1 cellular context compared by ENCODE assay signal in the genomic region with DNA sequence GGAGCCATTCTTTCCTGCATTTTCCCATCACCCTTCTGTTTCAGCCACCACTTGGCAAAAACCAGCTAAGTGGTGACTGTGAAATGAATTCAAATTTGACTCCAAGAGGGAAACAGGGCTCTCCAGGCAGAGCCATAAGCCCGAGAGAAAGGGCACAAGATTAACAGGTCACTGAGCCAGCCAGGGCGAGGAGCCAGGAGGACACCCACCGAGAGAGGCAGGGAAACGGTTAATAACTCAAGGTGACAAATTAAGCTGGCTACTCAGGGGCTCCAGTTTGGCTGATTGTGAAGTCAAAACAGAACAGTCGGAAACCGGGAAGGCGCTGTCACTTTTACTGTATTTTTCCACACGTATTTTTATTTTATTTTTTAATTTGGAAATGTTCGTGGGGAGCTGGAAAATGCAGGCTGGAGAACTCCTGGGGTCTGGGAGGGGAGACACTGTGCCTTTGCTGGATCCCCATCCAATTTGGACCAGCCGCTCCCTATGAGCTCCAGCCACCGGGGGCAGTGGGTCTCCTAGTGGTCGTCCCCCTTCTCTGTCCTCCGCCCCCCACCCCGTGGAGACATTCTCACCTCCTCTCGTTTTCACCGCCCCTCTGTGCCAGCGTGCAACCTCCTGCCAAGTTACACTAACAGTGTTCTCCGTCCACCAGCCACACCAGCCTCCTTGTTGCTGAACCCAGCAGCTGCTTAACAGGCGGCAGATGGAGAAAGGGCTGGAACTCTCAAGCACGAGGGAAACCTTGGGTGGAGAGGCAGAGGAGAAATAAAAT.
TF ChIP-seq lines count a peak whose summit lies in the region.

No MANE protein-coding gene starts in this region.

TF ChIP-seq in HEK293, 187 proteins besides CTCF, POLR2A, EP300 and RAD21 (continued from another document):
- TF ChIP-seq, protein P1, sequence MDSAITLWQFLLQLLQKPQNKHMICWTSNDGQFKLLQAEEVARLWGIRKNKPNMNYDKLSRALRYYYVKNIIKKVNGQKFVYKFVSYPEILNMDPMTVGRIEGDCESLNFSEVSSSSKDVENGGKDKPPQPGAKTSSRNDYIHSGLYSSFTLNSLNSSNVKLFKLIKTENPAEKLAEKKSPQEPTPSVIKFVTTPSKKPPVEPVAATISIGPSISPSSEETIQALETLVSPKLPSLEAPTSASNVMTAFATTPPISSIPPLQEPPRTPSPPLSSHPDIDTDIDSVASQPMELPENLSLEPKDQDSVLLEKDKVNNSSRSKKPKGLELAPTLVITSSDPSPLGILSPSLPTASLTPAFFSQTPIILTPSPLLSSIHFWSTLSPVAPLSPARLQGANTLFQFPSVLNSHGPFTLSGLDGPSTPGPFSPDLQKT (IDR thresholded peaks at IDR 0.05; ENCODE audit: borderline replicate concordance, low read depth, low read length) = no peak
TF ChIP-seq in HEK293: peak in this region for 2.
